Comparison of ENCODE assay signal across 8 cellular contexts in the genomic region with DNA sequence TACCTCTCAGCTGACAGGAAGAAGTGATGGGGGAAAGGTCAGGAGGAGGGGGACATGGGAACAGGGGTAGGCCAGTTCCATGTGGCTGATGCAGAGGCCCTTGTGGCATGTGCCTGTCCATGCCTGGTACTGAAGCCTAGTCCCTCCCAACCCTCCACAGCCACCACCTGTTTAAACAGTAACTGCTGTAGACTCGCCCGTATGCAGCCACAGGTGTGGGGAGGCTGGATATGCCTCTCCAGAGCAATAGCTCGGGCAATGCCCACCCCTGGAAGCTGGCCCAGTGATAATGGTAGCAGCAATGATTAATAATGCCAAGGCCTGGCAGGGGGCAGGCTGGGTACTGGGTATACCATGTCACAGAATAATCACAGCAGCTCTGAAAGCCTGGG. TPM values are rescaled to one million over a fixed set of nuclear protein-coding genes. Genes with fewer than 3 reads are reported as not detected.
DNase-seq lines count a peak whose midpoint lies in the region; ATAC-seq and TF ChIP-seq lines count a peak whose summit lies in the region.

No MANE protein-coding gene starts in this region.

- ATAC-seq in natural killer cell treated with Interleukin-12 subunit alpha and Interleukin-12 subunit beta and Interleukin-15 and Interleukin-18, amount 100 ng/mL, for 72 hours = no peak
- ATAC-seq in GM21825 (IDR thresholded peaks at IDR 0.05; ENCODE audit: unreplicated experiment) = no peak

- H3K4me1 Mint-ChIP-seq in chondrocyte (ENCODE audit: low read depth) = peaks cover 39% of the 10 kb centered on the region
- peaks cover 32 to 33% of the 10 kb centered on the region in 2 donors for H3K4me1 Mint-ChIP-seq in natural killer cell treated with Interleukin-12 subunit alpha and Interleukin-12 subunit beta and Interleukin-15 and Interleukin-18, amount 100 ng/mL, for 72 hours (ENCODE audit: low read depth in 2 of 2)

- peak overlapping the region; percentile 90 for H3K27ac Mint-ChIP-seq in chondrocyte (ENCODE audit: unreplicated experiment)
- H3K27ac Mint-ChIP-seq in natural killer cell treated with Interleukin-12 subunit alpha and Interleukin-12 subunit beta and Interleukin-15 and Interleukin-18, amount 100 ng/mL, for 72 hours = peak overlapping the region in 1 of 2 donors; percentile 63

- H3K27me3 Mint-ChIP-seq in chondrocyte (ENCODE audit: low read depth) = no peaks in the 10 kb centered on the region
- H3K27me3 Mint-ChIP-seq in natural killer cell treated with Interleukin-12 subunit alpha and Interleukin-12 subunit beta and Interleukin-15 and Interleukin-18, amount 100 ng/mL, for 72 hours = no peaks in the 10 kb centered on the region

- no peak for TF ChIP-seq CTCF in chondrocyte (IDR thresholded peaks at IDR 0.05)

- no peaks in the 10 kb centered on the region for H3K9me3 Mint-ChIP-seq in chondrocyte (ENCODE audit: low read depth)
- H3K9me3 Mint-ChIP-seq in natural killer cell treated with Interleukin-12 subunit alpha and Interleukin-12 subunit beta and Interleukin-15 and Interleukin-18, amount 100 ng/mL, for 72 hours = no peaks in the 10 kb centered on the region

- H3K36me3 Mint-ChIP-seq in chondrocyte (ENCODE audit: low read depth) = peaks cover 3% of the 10 kb centered on the region
- no peaks in the 10 kb centered on the region for H3K36me3 Mint-ChIP-seq in natural killer cell treated with Interleukin-12 subunit alpha and Interleukin-12 subunit beta and Interleukin-15 and Interleukin-18, amount 100 ng/mL, for 72 hours

- peak overlapping the region; percentile 88 for H3K4me3 Mint-ChIP-seq in chondrocyte (ENCODE audit: unreplicated experiment)
- peak overlapping the region; percentile 91 for H3K4me3 Mint-ChIP-seq in natural killer cell treated with Interleukin-12 subunit alpha and Interleukin-12 subunit beta and Interleukin-15 and Interleukin-18, amount 100 ng/mL, for 72 hours

- DNase-seq in COLO668 (lab: John Stamatoyannopoulos, UW; ENCODE audit: unreplicated experiment) = peak; percentile 81
- peak; percentile 41 for DNase-seq in NCI-H128 (lab: John Stamatoyannopoulos, UW; ENCODE audit: unreplicated experiment)
- no peak for DNase-seq in chondrocyte (ENCODE audit: low spot score)
- DNase-seq in natural killer cell treated with Interleukin-12 subunit alpha and Interleukin-12 subunit beta and Interleukin-15 and Interleukin-18, amount 100 ng/mL, for 72 hours (ENCODE audit: low spot score) = no peak
- no peak for DNase-seq in NCI-H82 treated with DMSO at 0.1 percent for 48 hours (lab: John Stamatoyannopoulos, UW; ENCODE audit: unreplicated experiment)
- DNase-seq in NCI-H2171 (lab: John Stamatoyannopoulos, UW) = no peak
- no peak for DNase-seq in HPDE6-E6E7 (ENCODE audit: extremely low spot score)

RNA-seq across cellular contexts. Expression of a gene that starts 2.3 kb away (rescaled TPM):
- 37.9 to 58.1 TPM (median 47.2 TPM) in 3 replicates for total RNA-seq in chondrocyte
- 10 to 100 TPM; 17.2 to 19.9 TPM for total RNA-seq in natural killer cell treated with Interleukin-12 subunit alpha and Interleukin-12 subunit beta and Interleukin-15 and Interleukin-18, amount 100 ng/mL, for 72 hours

RNA-seq across cellular contexts. Expression of a gene that starts 24.0 kb away (rescaled TPM):
- 200 to 228 TPM (median 217 TPM) in 3 replicates for total RNA-seq in chondrocyte
- total RNA-seq in natural killer cell treated with Interleukin-12 subunit alpha and Interleukin-12 subunit beta and Interleukin-15 and Interleukin-18, amount 100 ng/mL, for 72 hours = 1 to 10 TPM; 4.4 to 6.0 TPM

RNA-seq across cellular contexts. Expression of a gene that starts 39.4 kb away (rescaled TPM):
- 3.5 to 5.9 TPM (median 5.2 TPM) in 3 replicates for total RNA-seq in chondrocyte
- under 1 TPM in 1 of 2 donors, not detected in 1; 0.19 TPM for total RNA-seq in natural killer cell treated with Interleukin-12 subunit alpha and Interleukin-12 subunit beta and Interleukin-15 and Interleukin-18, amount 100 ng/mL, for 72 hours

RNA-seq across cellular contexts. Expression of a gene that starts 56.9 kb away (rescaled TPM):
- 0.07 to 0.13 TPM in 2 of 3 replicates, not detected in the other for total RNA-seq in chondrocyte
- total RNA-seq in natural killer cell treated with Interleukin-12 subunit alpha and Interleukin-12 subunit beta and Interleukin-15 and Interleukin-18, amount 100 ng/mL, for 72 hours = not detected

Comparison
In these comparisons a context has a peak if more than half of its experiments do, and no peak if none do; other contexts are left out.
1. DNase-seq: peak in COLO668 (single experiment) and NCI-H128 (single experiment); none in chondrocyte (single experiment), natural killer cell treated with Interleukin-12 subunit alpha and Interleukin-12 subunit beta and Interleukin-15 and Interleukin-18, amount 100 ng/mL, for 72 hours (single experiment), NCI-H82 treated with DMSO at 0.1 percent for 48 hours (single experiment), NCI-H2171 (single experiment) and HPDE6-E6E7 (single experiment).
2. RNA of a gene that starts 24.0 kb away (total RNA-seq): 200 to 228 TPM in chondrocyte; 4.4 to 6.0 TPM in natural killer cell treated with Interleukin-12 subunit alpha and Interleukin-12 subunit beta and Interleukin-15 and Interleukin-18, amount 100 ng/mL, for 72 hours; every median in the first group is over 10 times any median in the second.